ENCODE assay signal across 9 cellular contexts in the genomic region with DNA sequence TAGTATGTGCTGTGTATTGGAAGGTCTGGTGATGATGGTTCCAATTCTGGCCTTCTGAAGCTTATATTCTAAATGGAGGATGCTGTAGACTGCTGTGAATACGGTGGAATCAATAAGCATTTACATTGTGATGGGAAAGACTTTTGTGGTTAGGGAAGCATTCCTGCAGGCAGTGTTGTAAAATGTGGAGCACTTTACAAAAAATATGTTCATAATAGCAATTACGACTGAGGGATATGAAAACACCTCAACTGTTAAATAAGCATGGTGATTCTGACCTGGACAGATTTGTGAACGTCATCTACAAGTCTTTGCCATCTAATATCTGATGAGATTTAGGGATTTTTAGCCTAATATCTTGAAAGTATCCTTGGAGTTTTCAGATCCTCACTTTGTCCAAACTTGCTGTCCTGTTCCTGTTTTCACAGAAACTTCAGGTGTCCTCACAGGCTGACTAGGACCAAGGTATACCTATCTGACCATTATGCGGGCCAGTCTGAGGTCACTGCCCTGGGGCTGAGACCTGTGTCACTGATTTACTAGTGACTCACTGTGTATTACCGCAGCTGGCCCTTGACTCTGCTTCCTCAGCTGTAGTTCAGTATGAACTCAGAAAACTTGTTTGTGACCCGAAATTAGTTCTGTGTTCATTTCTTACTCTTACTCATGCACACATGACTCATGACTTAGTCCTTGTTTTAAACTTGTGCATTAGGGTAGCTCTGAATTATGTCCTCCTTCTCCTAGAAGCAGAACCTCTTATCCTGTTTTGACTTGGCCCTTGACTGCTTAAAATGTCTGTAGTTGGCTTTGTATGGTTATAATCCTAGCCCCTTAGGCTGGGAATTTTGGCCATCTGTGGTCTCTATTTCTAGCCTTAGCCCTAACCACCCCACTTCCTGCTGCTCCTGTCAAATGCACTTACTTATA.
DNase-seq lines count a peak whose midpoint lies in the region; ATAC-seq and FAIRE-seq lines count a peak whose summit lies in the region.
"Had no signal": no experiment of that assay in that cellular context is flagged by ENCODE, and none has a peak within 500 bp of the region (broad histone marks: within the 10 kb centered on the region; RNA-seq: fewer than 3 reads in every experiment).

No MANE protein-coding gene starts in this region.

- H3K79me1 ChIP-seq in mesenchymal stem cell (replicated peaks; ENCODE audit: low read length, poor library complexity, severe bottlenecking) = peaks cover 2% of the 10 kb centered on the region

- peak; percentile 95 to 96 for ATAC-seq in activated CD4-positive, CD25-positive, alpha-beta regulatory T cell treated with anti-CD3 and anti-CD28 coated beads, Interleukin-2, amount 50 U/mL, for 24 hours
- peak; percentile 96 for ATAC-seq in GM21786 (IDR thresholded peaks at IDR 0.05; ENCODE audit: unreplicated experiment)

- no peaks in the 10 kb centered on the region for H3K9me3 ChIP-seq in mesenchymal stem cell (ENCODE audit: control insufficient read depth, low read length)

- H3K18ac ChIP-seq in mesenchymal stem cell (ENCODE audit: low read depth in 1 of 2, low read length in 2 of 2) = peak overlapping the region in 1 of 2 experiments; percentile 11

- H2BK5ac ChIP-seq in mesenchymal stem cell (ENCODE audit: low read depth, low read length, poor library complexity, severe bottlenecking) = peak overlapping the region; percentile 77

- H4K8ac ChIP-seq in mesenchymal stem cell (ENCODE audit: low read length) = peak overlapping the region; percentile 35

- no peak overlapping the region for H2BK120ac ChIP-seq in mesenchymal stem cell (ENCODE audit: low read depth, low read length)

- H3K14ac ChIP-seq in mesenchymal stem cell (ENCODE audit: low read length in 2 of 2) = no peak overlapping the region

- H3K4me1 ChIP-seq in mesenchymal stem cell (ENCODE audit: control insufficient read depth, insufficient read depth, low read depth, low read length) = peaks cover 2% of the 10 kb centered on the region

- peak overlapping the region; percentile 71 for H3K9ac ChIP-seq in mesenchymal stem cell (ENCODE audit: low read length)

- no peaks in the 10 kb centered on the region for H3K36me3 ChIP-seq in mesenchymal stem cell (ENCODE audit: control insufficient read depth in 1 of 2, insufficient read depth in 2 of 2, low read depth in 1 of 2, low read length in 2 of 2)

- no peak overlapping the region for H3K23ac ChIP-seq in mesenchymal stem cell (ENCODE audit: low read length in 2 of 2)

- H3K27ac ChIP-seq in mesenchymal stem cell (ENCODE audit: low read length, poor library complexity, severe bottlenecking) = peak overlapping the region; percentile 98
- H3K27ac ChIP-seq: C4-2B had no signal

- DNase-seq in activated CD4-positive, CD25-positive, alpha-beta regulatory T cell (lab: John Stamatoyannopoulos, UW) = no peak
- DNase-seq in HuH-7 (ENCODE audit: low spot score) (peak; percentile 28), astrocyte of the hippocampus (ENCODE audit: low read depth, low spot score) (peak; percentile 83), mesenchymal stem cell (peak; percentile 97), GF-D8 (lab: John Stamatoyannopoulos, UW) (no peak), frontal cortex (ENCODE audit: low spot score in 2 of 2) (no peak)

- H2AK5ac ChIP-seq in mesenchymal stem cell (ENCODE audit: low read length, severe bottlenecking) = peak overlapping the region; percentile 55

- H3K27me3 ChIP-seq in mesenchymal stem cell (ENCODE audit: control insufficient read depth in 1 of 2, insufficient read depth in 1 of 2, low read length in 2 of 2) = no peaks in the 10 kb centered on the region

- WGBS in mesenchymal stem cell = 0% methylated on average over 4 of the region's 6 CpGs

- H2BK12ac ChIP-seq in mesenchymal stem cell (ENCODE audit: low read length in 2 of 2) = peak overlapping the region; percentile 32 to 79

- no peak for FAIRE-seq in frontal cortex (lab: Jason Lieb, UNC)

- peak overlapping the region in 1 of 2 experiments; percentile 73 for H3K4ac ChIP-seq in mesenchymal stem cell (ENCODE audit: low read depth in 1 of 2, low read length in 2 of 2)

- H3K4me3 ChIP-seq in mesenchymal stem cell (ENCODE audit: insufficient read depth in 1 of 2, low read depth in 1 of 2, low read length in 2 of 2) = peak overlapping the region in 1 of 2 experiments; percentile 2

- no peak overlapping the region for H2BK15ac ChIP-seq in mesenchymal stem cell (ENCODE audit: low read depth, poor library complexity, severe bottlenecking)

- H2AFZ ChIP-seq in mesenchymal stem cell (ENCODE audit: low read depth, low read length) = no peak overlapping the region

- H4K91ac ChIP-seq in mesenchymal stem cell (ENCODE audit: low read length) = no peak overlapping the region

- H3K4me2 ChIP-seq in mesenchymal stem cell (ENCODE audit: low read length, poor library complexity, severe bottlenecking) = no peak overlapping the region

Comparison
In these comparisons a context has a peak if more than half of its experiments do, and no peak if none do; other contexts are left out.
1. DNase-seq: peak in HuH-7 (single experiment), astrocyte of the hippocampus (single experiment) and mesenchymal stem cell (single experiment); none in activated CD4-positive, CD25-positive, alpha-beta regulatory T cell (0 of 4), GF-D8 (single experiment) and frontal cortex (0 of 2).